Comparison of ENCODE assay signal across 8 cellular contexts in genomic region chr11:65558785-65559509, GRCh38. TPM values are rescaled to one million over a fixed set of nuclear protein-coding genes. Genes with fewer than 3 reads are reported as not detected.
DNase-seq lines count a peak whose midpoint lies in the region; ATAC-seq, FAIRE-seq and TF ChIP-seq lines count a peak whose summit lies in the region.

No MANE protein-coding gene starts in this region.

- CTCF ChIA-PET in activated CD4-positive, alpha-beta T cell treated with anti-CD3 and anti-CD28 coated beads for 36 hours (lab: Charles Lee), result interaction anchor here (1.2 kb wide), 1 partner anchor 11 kb away, joined by 4 read pairs; the partner anchor contains the start of gene ZNRD2
- CTCF ChIA-PET in HEK293T (lab: Yijun Ruan, JAX), result interaction anchor here (0.6 to 2.2 kb wide), 4 partner anchors 11 to 92 kb away, joined by 5 to 11 read pairs (median 6); partner anchors contain the start of genes FAM89B and ZNRD2

- H3K9me1 ChIP-seq in keratinocyte (ENCODE audit: control insufficient read depth, extremely low read depth, insufficient read depth, low read length), result peaks cover 2% of the 10 kb centered on the region

- POLR2A ChIA-PET in activated CD4-positive, alpha-beta T cell treated with anti-CD3 and anti-CD28 coated beads for 36 hours (lab: Charles Lee), result interaction anchor here (0.5 to 1.4 kb wide), 2 partner anchors 11 to 79 kb away, joined by 5 to 8 read pairs; partner anchors contain the start of gene ZNRD2
- POLR2A ChIA-PET in HEK293T (lab: Yijun Ruan, JAX), result interaction anchor here (0.7 to 3.7 kb wide), 11 partner anchors 10 to 330 kb away, joined by 3 to 47 read pairs (median 4); partner anchors contain the start of genes EHBP1L1, FAM89B, FIBP and MALAT1

- H3K4me3 ChIP-seq in astrocyte of the spinal cord (ENCODE audit: low read depth, low read length) (peak overlapping the region; percentile 16), keratinocyte (ENCODE audit: control insufficient read depth in 2 of 3, extremely low read depth in 1 of 3, insufficient read depth in 2 of 3, low read depth in 1 of 3, low read length in 3 of 3) (no peak overlapping the region), stomach smooth muscle (ENCODE audit: low read length in 2 of 2) (peak overlapping the region; percentile 67 to 69)

- H3K27ac Mint-ChIP-seq in activated CD4-positive, alpha-beta T cell treated with anti-CD3 and anti-CD28 coated beads for 36 hours, result peak overlapping the region; percentile 58

- in situ Hi-C loops in astrocyte of the spinal cord (cut with HindIII; ENCODE audit: low sequenced_read_pairs), result no loop called here

- H2AFZ ChIP-seq in keratinocyte (ENCODE audit: control insufficient read depth, low read length), result peak overlapping the region; percentile 30

- no peaks in the 10 kb centered on the region for H3K36me3 ChIP-seq in keratinocyte (ENCODE audit: control insufficient read depth in 2 of 2, extremely low read depth in 1 of 2, insufficient read depth in 2 of 2, low read length in 2 of 2)
- no peaks in the 10 kb centered on the region for H3K36me3 ChIP-seq in stomach smooth muscle (ENCODE audit: control insufficient read depth in 2 of 2, insufficient read depth in 2 of 2, low read length in 2 of 2)

- peak overlapping the region; percentile 55 for H3K4me2 ChIP-seq in keratinocyte (ENCODE audit: control insufficient read depth, extremely low read depth, insufficient read depth, low read depth, low read length)

- H3K9ac ChIP-seq in keratinocyte (ENCODE audit: control insufficient read depth, extremely low read depth, insufficient read depth, low read length) (peak overlapping the region; percentile 24), stomach smooth muscle (ENCODE audit: low read length in 2 of 2) (peak overlapping the region; percentile 88)

- intact Hi-C loops in activated CD4-positive, alpha-beta T cell treated with anti-CD3 and anti-CD28 coated beads for 36 hours (cut with DNase I, micrococcal nuclease), result no loop called here

- ATAC-seq in activated CD4-positive, alpha-beta T cell treated with anti-CD3 and anti-CD28 coated beads for 36 hours, result no peak

- H3K9me3 Mint-ChIP-seq in activated CD4-positive, alpha-beta T cell treated with anti-CD3 and anti-CD28 coated beads for 36 hours (ENCODE audit: low read depth), result no peaks in the 10 kb centered on the region

- H3K27ac ChIP-seq in keratinocyte (ENCODE audit: control insufficient read depth, insufficient read depth, low read length) (peak overlapping the region; percentile 34), stomach smooth muscle (ENCODE audit: low read length) (peak overlapping the region; percentile 97)

- peak; percentile 1 for TF ChIP-seq CTCF in astrocyte of the spinal cord (IDR thresholded peaks at IDR 0.05; ENCODE audit: low read depth, low read length)
- TF ChIP-seq CTCF in keratinocyte (optimal IDR thresholded peaks at IDR 0.05 in 1 of 3, IDR thresholded peaks at IDR 0.05 in 1 of 3, conservative IDR thresholded peaks at IDR 0.05 in 1 of 3; ENCODE audit: extremely low read depth in 1 of 3, insufficient read depth in 2 of 3, low read length in 3 of 3), result no peak

- H3K27me3 Mint-ChIP-seq in activated CD4-positive, alpha-beta T cell treated with anti-CD3 and anti-CD28 coated beads for 36 hours, result no peaks in the 10 kb centered on the region

- peaks cover 51% of the 10 kb centered on the region for H3K4me1 ChIP-seq in keratinocyte (ENCODE audit: control insufficient read depth, extremely low read depth, insufficient read depth, low read length)
- peaks cover 61% of the 10 kb centered on the region for H3K4me1 ChIP-seq in stomach smooth muscle (ENCODE audit: control insufficient read depth, insufficient read depth, low read length)

- dilution Hi-C loops in keratinocyte (cut with MboI; ENCODE audit: extremely low pct_ligation_motif_present, low sequenced_read_pairs), result no loop called here

- H4K20me1 ChIP-seq in keratinocyte (ENCODE audit: control insufficient read depth, extremely low read depth, insufficient read depth, low read length), result no peaks in the 10 kb centered on the region

- no peak for DNase-seq in activated CD4-positive, alpha-beta T cell treated with anti-CD3 and anti-CD28 coated beads for 36 hours
- no peak for DNase-seq in activated CD4-positive, alpha-beta T cell treated with anti-CD3 and anti-CD28 coated beads for 4 hours
- peak; percentile 73 for DNase-seq in astrocyte of the spinal cord (ENCODE audit: low read depth, low spot score)
- no peak for DNase-seq in keratinocyte (ENCODE audit: low read depth, low spot score)
- DNase-seq in CD1c-positive myeloid dendritic cell (ENCODE audit: extremely low spot score), result no peak
- no peak for DNase-seq in HEK293T (ENCODE audit: extremely low spot score)
- no peak for DNase-seq in activated effector memory CD4-positive, alpha-beta T cell treated with anti-CD3 and anti-CD28 coated beads, Interleukin-2, amount 50 U/mL, for 16 hours

- peaks cover 56% of the 10 kb centered on the region for H3K4me1 Mint-ChIP-seq in activated CD4-positive, alpha-beta T cell treated with anti-CD3 and anti-CD28 coated beads for 36 hours

- H3K36me3 Mint-ChIP-seq in activated CD4-positive, alpha-beta T cell treated with anti-CD3 and anti-CD28 coated beads for 36 hours (ENCODE audit: low read depth), result no peaks in the 10 kb centered on the region

- H3K27me3 ChIP-seq in keratinocyte (ENCODE audit: control insufficient read depth, extremely low read depth, insufficient read depth, low read length), result no peaks in the 10 kb centered on the region
- H3K27me3 ChIP-seq in stomach smooth muscle (ENCODE audit: control insufficient read depth in 1 of 2, insufficient read depth in 2 of 2, low read length in 2 of 2), result no peaks in the 10 kb centered on the region

- H3K9me3 ChIP-seq in keratinocyte (ENCODE audit: control insufficient read depth, low read depth, low read length), result no peaks in the 10 kb centered on the region
- no peaks in the 10 kb centered on the region for H3K9me3 ChIP-seq in stomach smooth muscle (ENCODE audit: control insufficient read depth in 2 of 2, low read length in 2 of 2)

- H3K79me2 ChIP-seq in keratinocyte (ENCODE audit: control insufficient read depth, insufficient read depth, low read length), result no peaks in the 10 kb centered on the region

- H3K4me3 Mint-ChIP-seq in activated CD4-positive, alpha-beta T cell treated with anti-CD3 and anti-CD28 coated beads for 36 hours, result peak overlapping the region; percentile 77

- no peak for FAIRE-seq in keratinocyte (lab: Jason Lieb, UNC)

TF ChIP-seq in HEK293T, 16 proteins besides CTCF, POLR2A, EP300 and RAD21 (continues in another document):
- TF ChIP-seq L3MBTL2 (conservative IDR thresholded peaks at IDR 0.05), result no peak

RNA-seq across cellular contexts. Expression of gene LTBP3, which starts 0.8 kb away (rescaled TPM):
- 10 to 100 TPM; 57.8 to 72.7 TPM for total RNA-seq in activated CD4-positive, alpha-beta T cell treated with anti-CD3 and anti-CD28 coated beads for 36 hours
- polyA plus RNA-seq in keratinocyte, result 9.1 to 23.0 TPM (median 11.0 TPM) in 3 replicates
- 4.4 TPM for polyA plus RNA-seq in keratinocyte (2011; ENCODE audit: low read depth)
- polyA plus RNA-seq in keratinocyte (2011; cell fraction: cytosol; rRNA removed), result 6.9 and 16.8 TPM in 2 replicates
- polyA plus RNA-seq in keratinocyte (2011; cell fraction: nucleus; rRNA removed), result 45.1 and 57.9 TPM in 2 replicates
- 8.9 and 26.6 TPM in 2 replicates for polyA plus RNA-seq in keratinocyte (2012; ENCODE audit: low replicate concordance)
- polyA minus RNA-seq in keratinocyte, result 8.8 to 64.5 TPM (median 10.5 TPM) in 3 replicates
- 32.8 TPM for polyA minus RNA-seq in keratinocyte (2011; cell fraction: cytosol; rRNA and poly(A)+ RNA removed)
- polyA minus RNA-seq in keratinocyte (2011; cell fraction: nucleus; rRNA and poly(A)+ RNA removed), result 30.0 and 30.3 TPM in 2 replicates

RNA-seq across cellular contexts. Expression of gene ZNRD2, which starts 11.3 kb away (rescaled TPM):
- total RNA-seq in activated CD4-positive, alpha-beta T cell treated with anti-CD3 and anti-CD28 coated beads for 36 hours, result 10 to 100 TPM; 50.7 to 56.4 TPM
- 33.6 to 48.5 TPM (median 47.5 TPM) in 3 replicates for polyA plus RNA-seq in keratinocyte
- 9.1 TPM for polyA plus RNA-seq in keratinocyte (2011; ENCODE audit: low read depth)
- 29.1 and 56.1 TPM in 2 replicates for polyA plus RNA-seq in keratinocyte (2011; cell fraction: cytosol; rRNA removed)
- polyA plus RNA-seq in keratinocyte (2011; cell fraction: nucleus; rRNA removed), result 34.2 and 37.8 TPM in 2 replicates
- 47.2 and 82.7 TPM in 2 replicates for polyA plus RNA-seq in keratinocyte (2012; ENCODE audit: low replicate concordance)
- 8.8 to 35.2 TPM (median 10.5 TPM) in 3 replicates for polyA minus RNA-seq in keratinocyte
- 33.8 TPM for polyA minus RNA-seq in keratinocyte (2011; cell fraction: cytosol; rRNA and poly(A)+ RNA removed)
- polyA minus RNA-seq in keratinocyte (2011; cell fraction: nucleus; rRNA and poly(A)+ RNA removed), result 12.9 and 16.0 TPM in 2 replicates

RNA-seq across cellular contexts. Expression of gene FAM89B, which starts 13.4 kb away (rescaled TPM):
- 10 to 100 TPM; 12.8 to 22.7 TPM for total RNA-seq in activated CD4-positive, alpha-beta T cell treated with anti-CD3 and anti-CD28 coated beads for 36 hours
- 11.5 to 37.6 TPM (median 13.5 TPM) in 3 replicates for polyA plus RNA-seq in keratinocyte
- 1.3 TPM for polyA plus RNA-seq in keratinocyte (2011; ENCODE audit: low read depth)
- 18.0 and 37.6 TPM in 2 replicates for polyA plus RNA-seq in keratinocyte (2011; cell fraction: cytosol; rRNA removed)
- polyA plus RNA-seq in keratinocyte (2011; cell fraction: nucleus; rRNA removed), result 8.8 and 17.8 TPM in 2 replicates
- 17.0 and 20.6 TPM in 2 replicates for polyA plus RNA-seq in keratinocyte (2012; ENCODE audit: low replicate concordance)
- polyA minus RNA-seq in keratinocyte, result 8.9 to 33.5 TPM (median 20.7 TPM) in 3 replicates
- 30.5 TPM for polyA minus RNA-seq in keratinocyte (2011; cell fraction: cytosol; rRNA and poly(A)+ RNA removed)
- polyA minus RNA-seq in keratinocyte (2011; cell fraction: nucleus; rRNA and poly(A)+ RNA removed), result 2.1 and 9.4 TPM in 2 replicates

RNA-seq across cellular contexts. Expression of gene EHBP1L1, which starts 16.9 kb away (rescaled TPM):
- total RNA-seq in activated CD4-positive, alpha-beta T cell treated with anti-CD3 and anti-CD28 coated beads for 36 hours, result 10 to 100 TPM; 88.3 to 98.8 TPM
- polyA plus RNA-seq in keratinocyte, result 8.5 to 14.0 TPM (median 10.4 TPM) in 3 replicates
- polyA plus RNA-seq in keratinocyte (2011; ENCODE audit: low read depth), result 28.9 TPM
- 5.2 and 16.1 TPM in 2 replicates for polyA plus RNA-seq in keratinocyte (2011; cell fraction: cytosol; rRNA removed)
- 35.7 and 50.9 TPM in 2 replicates for polyA plus RNA-seq in keratinocyte (2011; cell fraction: nucleus; rRNA removed)
- 12.7 and 19.8 TPM in 2 replicates for polyA plus RNA-seq in keratinocyte (2012; ENCODE audit: low replicate concordance)
- 9.8 to 25.0 TPM (median 16.6 TPM) in 3 replicates for polyA minus RNA-seq in keratinocyte
- polyA minus RNA-seq in keratinocyte (2011; cell fraction: cytosol; rRNA and poly(A)+ RNA removed), result 36.8 TPM
- polyA minus RNA-seq in keratinocyte (2011; cell fraction: nucleus; rRNA and poly(A)+ RNA removed), result 21.4 and 21.5 TPM in 2 replicates

RNA-seq across cellular contexts. Expression of gene SCYL1, which starts 34.1 kb away (rescaled TPM):
- total RNA-seq in activated CD4-positive, alpha-beta T cell treated with anti-CD3 and anti-CD28 coated beads for 36 hours, result 10 to 100 TPM; 66.5 to 78.8 TPM
- polyA plus RNA-seq in keratinocyte, result 31.3 to 51.2 TPM (median 44.1 TPM) in 3 replicates
- 25.3 TPM for polyA plus RNA-seq in keratinocyte (2011; ENCODE audit: low read depth)
- 40.7 and 65.2 TPM in 2 replicates for polyA plus RNA-seq in keratinocyte (2011; cell fraction: cytosol; rRNA removed)
- polyA plus RNA-seq in keratinocyte (2011; cell fraction: nucleus; rRNA removed), result 52.1 and 72.4 TPM in 2 replicates
- 33.0 and 44.5 TPM in 2 replicates for polyA plus RNA-seq in keratinocyte (2012; ENCODE audit: low replicate concordance)
- polyA minus RNA-seq in keratinocyte, result 34.8 to 75.0 TPM (median 43.7 TPM) in 3 replicates
- polyA minus RNA-seq in keratinocyte (2011; cell fraction: cytosol; rRNA and poly(A)+ RNA removed), result 43.0 TPM
- polyA minus RNA-seq in keratinocyte (2011; cell fraction: nucleus; rRNA and poly(A)+ RNA removed), result 24.6 and 32.7 TPM in 2 replicates

Comparison
In these comparisons a context has a peak if more than half of its experiments do, and no peak if none do; other contexts are left out.
1. H3K4me3 ChIP-seq: peak in astrocyte of the spinal cord (single experiment) and stomach smooth muscle (2 of 2); none in keratinocyte (0 of 3).